10 cellular contexts compared by ENCODE assay signal in the genomic region with DNA sequence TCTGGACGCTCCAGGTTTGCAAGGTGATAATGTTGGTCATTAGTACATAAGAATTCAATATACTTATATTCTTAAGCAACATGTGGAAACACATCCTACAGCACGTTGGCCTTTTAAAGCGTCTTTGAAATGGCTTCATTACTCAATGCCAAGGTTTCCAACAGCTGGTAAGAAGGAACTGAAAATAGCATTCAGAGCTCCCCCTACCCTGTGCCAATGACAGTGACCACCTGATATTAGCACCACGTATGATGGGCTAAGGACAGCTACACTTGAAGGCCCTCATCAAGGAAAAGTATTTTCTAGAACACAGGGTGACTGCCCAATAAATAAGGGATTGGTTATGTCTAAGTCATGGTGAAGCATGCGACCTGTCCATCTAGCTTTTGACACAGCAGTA. TPM values are rescaled to one million over a fixed set of nuclear protein-coding genes. Genes with fewer than 3 reads are reported as not detected.
DNase-seq lines count a peak whose midpoint lies in the region; ATAC-seq, FAIRE-seq and TF ChIP-seq lines count a peak whose summit lies in the region.
"Had no signal": no experiment of that assay in that cellular context is flagged by ENCODE, and none has a peak within 500 bp of the region (broad histone marks: within the 10 kb centered on the region; RNA-seq: fewer than 3 reads in every experiment).

No MANE protein-coding gene starts in this region.

- H3K36me3 ChIP-seq in mammary epithelial cell (ENCODE audit: insufficient read depth, low read length) (peaks cover 34% of the 10 kb centered on the region), suprapubic skin (peaks cover 77% of the 10 kb centered on the region), prostate gland (peaks cover 0 to 10% of the 10 kb centered on the region in 2 donors), small intestine (ENCODE audit: control insufficient read depth in 2 of 2, insufficient read depth in 2 of 2, low read length in 2 of 2) (peaks cover 18 to 36% of the 10 kb centered on the region in 2 donors)

- H3K4me3 Mint-ChIP-seq in T-helper 1 cell treated with Interleukin-12 subunit alpha and Interleukin-12 subunit beta and Interleukin-4 antibody, amounts not matched to agents 30 μg/mL and 1 μg/mL, for 36 hours = peak overlapping the region; percentile 51
- peak overlapping the region in 1 of 4 donors; percentile 14 for H3K4me3 Mint-ChIP-seq in IgD-negative memory B cell
- H3K4me3 Mint-ChIP-seq: GM23338 had no signal

- no peaks in the 10 kb centered on the region for H3K27me3 Mint-ChIP-seq in T-helper 1 cell treated with Interleukin-12 subunit alpha and Interleukin-12 subunit beta and Interleukin-4 antibody, amounts not matched to agents 30 μg/mL and 1 μg/mL, for 36 hours (ENCODE audit: low read depth)
- no peaks in the 10 kb centered on the region for H3K27me3 Mint-ChIP-seq in IgD-negative memory B cell

- dilution Hi-C loops in mammary epithelial cell (cut with HindIII; ENCODE audit: low sequenced_read_pairs) = loop anchor here (5.0 to 10.0 kb wide), 2 partner anchors 48 to 291 kb away; no protein-coding TSS in a partner anchor

- no peaks in the 10 kb centered on the region for H3K27me3 ChIP-seq in mammary epithelial cell (ENCODE audit: insufficient read depth, low read length)
- no peaks in the 10 kb centered on the region for H3K27me3 ChIP-seq in suprapubic skin
- no peaks in the 10 kb centered on the region for H3K27me3 ChIP-seq in prostate gland (replicated peaks; ENCODE audit: insufficient read depth)
- H3K27me3 ChIP-seq in small intestine (ENCODE audit: control insufficient read depth in 2 of 2, insufficient read depth in 2 of 2, low read length in 2 of 2) = no peaks in the 10 kb centered on the region

- H3K4me3 ChIP-seq in mammary epithelial cell (replicated peaks in 1 of 3; ENCODE audit: insufficient read depth in 1 of 3, low read depth in 2 of 3, low read length in 3 of 3) = no peak overlapping the region
- no peak overlapping the region for H3K4me3 ChIP-seq in suprapubic skin
- H3K4me3 ChIP-seq in prostate gland = no peak overlapping the region
- no peak overlapping the region for H3K4me3 ChIP-seq in small intestine (ENCODE audit: low read depth in 1 of 2, low read length in 2 of 2)
- H3K4me3 ChIP-seq: coronary artery, GM23338 had no signal

- H3K9ac ChIP-seq in mammary epithelial cell (ENCODE audit: insufficient read depth, low read length) = peak overlapping the region; percentile 3

- no peaks in the 10 kb centered on the region for H4K20me1 ChIP-seq in mammary epithelial cell (ENCODE audit: insufficient read depth, low read length)

- peak overlapping the region; percentile 81 for H3K27ac Mint-ChIP-seq in T-helper 1 cell treated with Interleukin-12 subunit alpha and Interleukin-12 subunit beta and Interleukin-4 antibody, amounts not matched to agents 30 μg/mL and 1 μg/mL, for 36 hours
- H3K27ac Mint-ChIP-seq in IgD-negative memory B cell = peak overlapping the region in 2 of 3 donors; percentile 2 to 22
- H3K27ac Mint-ChIP-seq: GM23338 had no signal

- H3K4me1 Mint-ChIP-seq in T-helper 1 cell treated with Interleukin-12 subunit alpha and Interleukin-12 subunit beta and Interleukin-4 antibody, amounts not matched to agents 30 μg/mL and 1 μg/mL, for 36 hours (ENCODE audit: low read depth) = peaks cover 33% of the 10 kb centered on the region
- peaks cover 19 to 33% (median 28%) of the 10 kb centered on the region in 3 donors for H3K4me1 Mint-ChIP-seq in IgD-negative memory B cell

- TF ChIP-seq CTCF in mammary epithelial cell (conservative IDR thresholded peaks at IDR 0.05 in 1 of 2, IDR thresholded peaks at IDR 0.05 in 1 of 2; ENCODE audit: extremely low read depth in 1 of 2, insufficient read depth in 1 of 2, low read depth in 1 of 2, low read length in 2 of 2) = no peak
- no peak for TF ChIP-seq CTCF in suprapubic skin (IDR thresholded peaks at IDR 0.05)
- no peak for TF ChIP-seq CTCF in prostate gland (IDR thresholded peaks at IDR 0.05)

- peak overlapping the region; percentile 73 for H2AFZ ChIP-seq in mammary epithelial cell (ENCODE audit: low read depth, low read length)
- H2AFZ ChIP-seq: GM23338 had no signal

- DNase-seq in T-helper 1 cell = no peak
- DNase-seq in mammary epithelial cell = no peak
- no peak for DNase-seq in sciatic nerve (ENCODE audit: low spot score)
- no peak for DNase-seq in suprapubic skin (ENCODE audit: low spot score in 2 of 2)
- no peak for DNase-seq in prostate gland (ENCODE audit: low spot score)
- DNase-seq in small intestine = no peak

- H3K27ac ChIP-seq in mammary epithelial cell (ENCODE audit: insufficient read depth, low read depth, low read length) (peak overlapping the region; percentile 79), suprapubic skin (no peak overlapping the region), prostate gland (no peak overlapping the region), small intestine (ENCODE audit: low read depth in 1 of 2, low read length in 1 of 2) (no peak overlapping the region)

- H3K9me3 ChIP-seq in mammary epithelial cell (replicated peaks; ENCODE audit: insufficient read depth, low read length) = no peaks in the 10 kb centered on the region
- no peaks in the 10 kb centered on the region for H3K9me3 ChIP-seq in suprapubic skin
- no peaks in the 10 kb centered on the region for H3K9me3 ChIP-seq in prostate gland
- H3K9me3 ChIP-seq in small intestine (ENCODE audit: control insufficient read depth, low read depth) = no peaks in the 10 kb centered on the region

- ATAC-seq in sciatic nerve = peak; percentile 17

- no peak for TF ChIP-seq POLR2A in suprapubic skin (IDR thresholded peaks at IDR 0.05)
- no peak for TF ChIP-seq POLR2A in prostate gland (IDR thresholded peaks at IDR 0.05)

- H3K9me3 Mint-ChIP-seq in T-helper 1 cell treated with Interleukin-12 subunit alpha and Interleukin-12 subunit beta and Interleukin-4 antibody, amounts not matched to agents 30 μg/mL and 1 μg/mL, for 36 hours = no peaks in the 10 kb centered on the region
- no peaks in the 10 kb centered on the region for H3K9me3 Mint-ChIP-seq in IgD-negative memory B cell
- H3K9me3 Mint-ChIP-seq: GM23338 had no signal

- CTCF ChIA-PET in mammary epithelial cell (lab: Charles Lee; ENCODE audit: low non-redundant PET) = interaction anchor here (0.6 to 1.2 kb wide), 4 partner anchors 46 to 460 kb away, joined by 3 to 7 read pairs (median 5); no protein-coding TSS in a partner anchor

- TF ChIP-seq EP300 in suprapubic skin (IDR thresholded peaks at IDR 0.05) = no peak

- intact Hi-C loops in mammary epithelial cell (cut with micrococcal nuclease) = loop anchor here (1.0 kb wide), 3 partner anchors 110 to 295 kb away; no protein-coding TSS in a partner anchor
- intact Hi-C loops in sciatic nerve (cut with DNase I) = no loop called here
- intact Hi-C loops in prostate gland (cut with DNase I) = no loop called here

- in situ Hi-C loops in mammary epithelial cell (cut with MboI; ENCODE audit: low sequenced_read_pairs in 2 of 2) = loop anchor here (10.0 to 25.0 kb wide), 4 partner anchors 207 to 732 kb away; no protein-coding TSS in a partner anchor

- H3K4me1 ChIP-seq in mammary epithelial cell (ENCODE audit: insufficient read depth, low read length) (peaks cover 14% of the 10 kb centered on the region), suprapubic skin (peaks cover 25% of the 10 kb centered on the region), prostate gland (replicated peaks) (no peaks in the 10 kb centered on the region), small intestine (ENCODE audit: control insufficient read depth in 2 of 2, insufficient read depth in 1 of 2, low read depth in 1 of 2, low read length in 1 of 2) (no peaks in the 10 kb centered on the region)

- BruUV-seq in mammary epithelial cell (replicated peaks; lab: Mats Ljungman, UMichigan) = no TSS peak

- H3K79me2 ChIP-seq in mammary epithelial cell (ENCODE audit: insufficient read depth, low read length) = peaks cover 66% of the 10 kb centered on the region

- H3K36me3 Mint-ChIP-seq in T-helper 1 cell treated with Interleukin-12 subunit alpha and Interleukin-12 subunit beta and Interleukin-4 antibody, amounts not matched to agents 30 μg/mL and 1 μg/mL, for 36 hours (ENCODE audit: low read depth) = peaks cover 49% of the 10 kb centered on the region
- peaks cover 7% of the 10 kb centered on the region for H3K36me3 Mint-ChIP-seq in IgD-negative memory B cell

- peak overlapping the region; percentile 12 for H3K4me2 ChIP-seq in mammary epithelial cell (ENCODE audit: insufficient read depth, low read depth, low read length)
- H3K4me2 ChIP-seq: GM23338 had no signal

- 82% methylated on average over 5 of the region's 5 CpGs for WGBS in mammary epithelial cell (ENCODE audit: low coverage, missing lambda C conversion rate)
- 67% methylated on average over 5 of the region's 5 CpGs for WGBS in suprapubic skin
- WGBS in prostate gland = 74% methylated on average over 5 of the region's 5 CpGs
- 82 to 89% (median 82%) methylated on average over 5 of the region's 5 CpGs for WGBS in small intestine, 3 donors

- no peak for FAIRE-seq in small intestine (lab: Jason Lieb, UNC)

RNA-seq across cellular contexts. Expression of a gene that starts 9.9 kb away (rescaled TPM):
- polyA plus RNA-seq in IgD-negative memory B cell = 63.7 TPM
- total RNA-seq in mammary epithelial cell = 10 to 100 TPM; 32.2 to 32.3 TPM
- polyA plus RNA-seq in mammary epithelial cell = 21.1 TPM
- polyA minus RNA-seq in mammary epithelial cell = 39.6 TPM
- 20.4 TPM for total RNA-seq in sciatic nerve
- total RNA-seq in suprapubic skin = 10 to 100 TPM; 21.1 to 27.3 (median 25.5) TPM
- total RNA-seq in prostate gland = 10 to 100 TPM; 25.9 to 26.7 TPM
- polyA plus RNA-seq in small intestine = 10 to 100 TPM; 23.0 to 37.3 (median 30.9) TPM
